ENCODE assay signal across 13 cellular contexts in genomic region chr1:28078680-28079626, GRCh38. TPM values are rescaled to one million over a fixed set of nuclear protein-coding genes. Genes with fewer than 3 reads are reported as not detected.
DNase-seq lines count a peak whose midpoint lies in the region; ATAC-seq, FAIRE-seq and TF ChIP-seq lines count a peak whose summit lies in the region.
"Had no signal": no experiment of that assay in that cellular context is flagged by ENCODE, and none has a peak within 500 bp of the region (broad histone marks: within the 10 kb centered on the region; RNA-seq: fewer than 3 reads in every experiment).

No MANE protein-coding gene starts in this region.

- DNase-seq in Ammon's horn (ENCODE audit: low spot score) (peak; percentile 14), RCC 7860 (ENCODE audit: low spot score) (peak; percentile 98), epithelial cell of esophagus (ENCODE audit: low read depth) (peak; percentile 81), lung microvascular endothelial cell (ENCODE audit: low read depth in 2 of 2) (peak; percentile 50 to 62), NCI-H345 (lab: John Stamatoyannopoulos, UW) (no peak), HUDEP-2 (lab: John Stamatoyannopoulos, UW; ENCODE audit: unreplicated experiment in 76 of 76) (no peak)
- DNase-seq: NCI-H524 treated with DMSO at 0.1 percent for 48 hours, nephron progenitor cell had no signal

- H3K4me3 ChIP-seq in epithelial cell of esophagus (ENCODE audit: low read length) = no peak overlapping the region
- H3K4me3 ChIP-seq: BLaER1 treated with 17β-estradiol and CSF1 and Interleukin-3, amounts not matched to agents 10 nM and 100 nM; gastroesophageal sphincter had no signal

- no peak for TF ChIP-seq CTCF in epithelial cell of esophagus (IDR thresholded peaks at IDR 0.05; ENCODE audit: insufficient read depth, low read depth, low read length, missing control alignments)

- no peak for FAIRE-seq in RCC 7860 (lab: Jason Lieb, UNC)

- no peak for ATAC-seq in HG03095 (IDR thresholded peaks at IDR 0.05; ENCODE audit: unreplicated experiment)
- ATAC-seq in GM21381 (IDR thresholded peaks at IDR 0.05; ENCODE audit: unreplicated experiment) = no peak
- ATAC-seq: gastroesophageal sphincter, WTC11 had no signal

RNA-seq across cellular contexts. Expression of gene EYA3, which starts 9.5 kb away (rescaled TPM):
- 7.6 and 8.5 TPM in 2 replicates for total RNA-seq in lung microvascular endothelial cell

Comparison
In these comparisons a context has a peak if more than half of its experiments do, and no peak if none do; other contexts are left out.
1. DNase-seq: peak in Ammon's horn (single experiment), RCC 7860 (single experiment), epithelial cell of esophagus (single experiment) and lung microvascular endothelial cell (2 of 2); none in NCI-H345 (single experiment) and HUDEP-2 (0 of 76).